In the genomic region with DNA sequence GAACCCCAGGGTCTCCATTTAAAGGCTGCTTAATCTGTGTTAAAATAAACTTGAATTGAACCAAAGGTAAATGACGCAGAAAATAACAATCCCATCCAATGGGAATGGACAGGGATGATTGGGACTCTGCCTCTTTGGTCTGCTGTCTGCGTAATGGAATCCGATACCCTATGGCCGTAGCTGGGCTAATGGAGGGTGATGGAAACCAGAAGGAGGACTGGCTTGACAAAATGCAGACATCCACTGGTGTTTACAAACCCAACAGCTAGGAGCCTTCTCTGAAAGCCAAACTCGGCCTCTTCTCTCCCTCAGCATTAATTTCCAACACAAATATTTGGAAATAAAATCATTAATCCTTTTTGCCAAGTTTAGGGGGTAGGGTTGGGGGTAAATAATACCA, we compare ENCODE assay signal across 18 cellular contexts.
DNase-seq lines count a peak whose midpoint lies in the region; ATAC-seq, FAIRE-seq and TF ChIP-seq lines count a peak whose summit lies in the region.
"Had no signal": no experiment of that assay in that cellular context is flagged by ENCODE, and none has a peak within 500 bp of the region (broad histone marks: within the 10 kb centered on the region; RNA-seq: fewer than 3 reads in every experiment).

No MANE protein-coding gene starts in this region.

- H3K79me2 ChIP-seq in HepG2 (ENCODE audit: insufficient read depth, low read length): no peaks in the 10 kb centered on the region

- H3K27me3 ChIP-seq in liver (ENCODE audit: control insufficient read depth in 4 of 4, insufficient read depth in 4 of 4, low read length in 3 of 4): no peaks in the 10 kb centered on the region
- peaks cover 3 to 17% of the 10 kb centered on the region in 2 experiments; a peak in 3 of 5 replicates for H3K27me3 ChIP-seq in HepG2 (ENCODE audit: control insufficient read depth in 1 of 2, insufficient read depth in 2 of 2, low read length in 2 of 2)
- H3K27me3 ChIP-seq in sigmoid colon: no peaks in the 10 kb centered on the region
- no peaks in the 10 kb centered on the region for H3K27me3 ChIP-seq in transverse colon
- no peaks in the 10 kb centered on the region for H3K27me3 ChIP-seq in uterus
- H3K27me3 ChIP-seq in WERI-Rb-1 (ENCODE audit: insufficient read depth, low read depth, severe bottlenecking): no peaks in the 10 kb centered on the region
- H3K27me3 ChIP-seq: BLaER1 treated with 17β-estradiol and CSF1 and Interleukin-3, amounts not matched to agents 10 nM and 100 nM had no signal

- DNase-seq in HepG2 (ENCODE audit: low spot score) (no peak), mesenteric fat pad (ENCODE audit: low spot score) (peak; percentile 8), sigmoid colon (peak; percentile 81), transverse colon (no peak), uterus (no peak), WERI-Rb-1 (no peak)
- DNase-seq: CD8-positive, alpha-beta T cell; COR-L47; DMS 273 treated with DMSO at 0.1 percent for 48 hours; GM23248 had no signal

- in situ Hi-C loops in HepG2 (cut with HindIII; ENCODE audit: extremely low pct_ligation_motif_present, low pct_unique_long_range_greater_than_20kb) (loop anchor here (25.0 kb wide), 1 partner anchor 268 kb away; no protein-coding TSS in a partner anchor), transverse colon (cut with MboI; ENCODE audit: low pct_ligation_motif_present in 1 of 4, low pct_unique_long_range_greater_than_20kb in 1 of 4, low sequenced_read_pairs in 3 of 4) (loop anchor here in 2 of 4 donors (25.0 kb wide), 1 partner anchor 268 kb away; no protein-coding TSS in a partner anchor)

- H3K4me2 ChIP-seq in HepG2 (ENCODE audit: low read depth, low read length): no peak overlapping the region
- H3K4me2 ChIP-seq: BLaER1 treated with 17β-estradiol and CSF1 and Interleukin-3, amounts not matched to agents 10 nM and 100 nM had no signal

- TF ChIP-seq POLR2A in HepG2 (IDR thresholded peaks at IDR 0.05; ENCODE audit: insufficient read depth in 1 of 2, low read depth in 2 of 2, low read length in 2 of 2) (no peak), sigmoid colon (IDR thresholded peaks at IDR 0.05) (no peak), transverse colon (IDR thresholded peaks at IDR 0.05) (no peak), uterus (IDR thresholded peaks at IDR 0.05) (no peak)

- H3K4me3 ChIP-seq in liver (ENCODE audit: low read depth in 1 of 3, low read length in 3 of 3) (no peak overlapping the region), HepG2 (replicated peaks in 1 of 3; ENCODE audit: insufficient read depth in 1 of 3, low read depth in 2 of 3, low read length in 3 of 3) (no peak overlapping the region), sigmoid colon (no peak overlapping the region), transverse colon (no peak overlapping the region), uterus (no peak overlapping the region), WERI-Rb-1 (ENCODE audit: low read depth, low read length) (no peak overlapping the region)
- H3K4me3 ChIP-seq: BLaER1 treated with 17β-estradiol and CSF1 and Interleukin-3, amounts not matched to agents 10 nM and 100 nM; GM23248; HAP-1 had no signal

- H4K20me1 ChIP-seq in HepG2 (ENCODE audit: insufficient read depth, low read length): no peaks in the 10 kb centered on the region
- H4K20me1 ChIP-seq: BLaER1 treated with 17β-estradiol and CSF1 and Interleukin-3, amounts not matched to agents 10 nM and 100 nM had no signal

- no peak overlapping the region for H2AFZ ChIP-seq in HepG2 (ENCODE audit: low read length)
- H2AFZ ChIP-seq: GM23248 had no signal

- POLR2A ChIA-PET in HepG2 (lab: Yijun Ruan, JAX): no interaction called here

- H3K9ac ChIP-seq in liver (ENCODE audit: low read depth in 1 of 2, low read length in 2 of 2): no peak overlapping the region
- H3K9ac ChIP-seq in HepG2 (ENCODE audit: insufficient read depth, low read depth, low read length): no peak overlapping the region
- H3K9ac ChIP-seq: BLaER1 treated with 17β-estradiol and CSF1 and Interleukin-3, amounts not matched to agents 10 nM and 100 nM; GM23248 had no signal

- CTCF ChIA-PET in HepG2 (lab: Yijun Ruan, JAX; ENCODE audit: low intra/inter-chr PET ratio, low total read pairs): no interaction called here

- H3K27ac ChIP-seq in liver (ENCODE audit: low read depth in 1 of 2, low read length in 2 of 2) (no peak overlapping the region), HepG2 (ENCODE audit: extremely low read length, insufficient read depth, low read length) (no peak overlapping the region), sigmoid colon (peak overlapping the region in 3 of 4 donors; percentile 73 to 83 (median 76)), transverse colon (peak overlapping the region; percentile 16 to 61 (median 37)), uterus (no peak overlapping the region), WERI-Rb-1 (no peak overlapping the region)
- H3K27ac ChIP-seq: BLaER1 treated with 17β-estradiol and CSF1 and Interleukin-3, amounts not matched to agents 10 nM and 100 nM; GM23248 had no signal

- TF ChIP-seq CTCF in liver (IDR thresholded peaks at IDR 0.05; ENCODE audit: low read depth, low read length, missing input control) (no peak), HepG2 (CRISPR knock-in tag; IDR thresholded peaks at IDR 0.05) (no peak), sigmoid colon (IDR thresholded peaks at IDR 0.05) (no peak), transverse colon (IDR thresholded peaks at IDR 0.05) (no peak), uterus (IDR thresholded peaks at IDR 0.05) (no peak), WERI-Rb-1 (IDR thresholded peaks at IDR 0.05; ENCODE audit: low read depth, low read length) (no peak)

- BruUV-seq in HepG2 (replicated peaks; lab: Mats Ljungman, UMichigan): no TSS peak

- no peak for TF ChIP-seq EP300 in HepG2 (IDR thresholded peaks at IDR 0.05; ENCODE audit: low read depth in 2 of 2, low read length in 2 of 2)
- TF ChIP-seq EP300 in HepG2 (CRISPR knock-in tag; IDR thresholded peaks at IDR 0.05; ENCODE audit: borderline replicate concordance): no peak
- TF ChIP-seq EP300 in sigmoid colon (IDR thresholded peaks at IDR 0.05): peak; percentile 30 to 91 (median 76)
- TF ChIP-seq EP300 in transverse colon (IDR thresholded peaks at IDR 0.05; ENCODE audit: low read depth): no peak

- TF ChIP-seq RAD21 in liver (IDR thresholded peaks at IDR 0.05) (no peak), HepG2 (CRISPR knock-in tag; IDR thresholded peaks at IDR 0.05) (no peak)

- ATAC-seq in HepG2: no peak
- ATAC-seq in HG02885 (IDR thresholded peaks at IDR 0.05; ENCODE audit: poor library complexity, unreplicated experiment): no peak
- ATAC-seq: CD8-positive, alpha-beta T cell had no signal

- intact Hi-C loops in HepG2 (cut with micrococcal nuclease; ENCODE audit: unreplicated experiment) (loop anchor here (10.0 kb wide), 1 partner anchor 261 kb away; no protein-coding TSS in a partner anchor), sigmoid colon (cut with DNase I) (loop anchor here (2.0 to 5.0 kb wide), 5 partner anchors 98 to 251 kb away; a partner anchor contains a TSS), transverse colon (cut with DNase I; ENCODE audit: low total_unique reads) (loop anchor here (10.0 kb wide), 1 partner anchor 261 kb away; no protein-coding TSS in a partner anchor), uterus (cut with DNase I; ENCODE audit: low total_unique reads) (no loop called here)

- peaks cover 0 to 2% (median under 1%) of the 10 kb centered on the region in 4 donors for H3K4me1 ChIP-seq in liver (ENCODE audit: control insufficient read depth in 4 of 4, insufficient read depth in 4 of 4, low read length in 3 of 4)
- no peaks in the 10 kb centered on the region for H3K4me1 ChIP-seq in HepG2 (ENCODE audit: insufficient read depth, low read length)
- peaks cover 0 to 48% (median 37%) of the 10 kb centered on the region in 4 donors for H3K4me1 ChIP-seq in sigmoid colon
- H3K4me1 ChIP-seq in transverse colon: no peaks in the 10 kb centered on the region
- no peaks in the 10 kb centered on the region for H3K4me1 ChIP-seq in uterus
- H3K4me1 ChIP-seq: HAP-1 had no signal

- H3K36me3 ChIP-seq in liver (ENCODE audit: control insufficient read depth in 4 of 4, insufficient read depth in 3 of 4, low read depth in 1 of 4, low read length in 3 of 4) (no peaks in the 10 kb centered on the region), HepG2 (replicated peaks in 1 of 2; ENCODE audit: control insufficient read depth in 1 of 2, insufficient read depth in 2 of 2, low read length in 2 of 2) (no peaks in the 10 kb centered on the region), sigmoid colon (no peaks in the 10 kb centered on the region), transverse colon (no peaks in the 10 kb centered on the region), uterus (no peaks in the 10 kb centered on the region), WERI-Rb-1 (no peaks in the 10 kb centered on the region)
- H3K36me3 ChIP-seq: HAP-1 had no signal

- peaks cover 3 to 6% (median 5%) of the 10 kb centered on the region in 4 donors for H3K9me3 ChIP-seq in liver (ENCODE audit: control insufficient read depth in 4 of 4, low read length in 3 of 4)
- H3K9me3 ChIP-seq in HepG2 (ENCODE audit: low read length): no peaks in the 10 kb centered on the region
- H3K9me3 ChIP-seq in sigmoid colon: no peaks in the 10 kb centered on the region
- H3K9me3 ChIP-seq in transverse colon: no peaks in the 10 kb centered on the region
- no peaks in the 10 kb centered on the region for H3K9me3 ChIP-seq in uterus
- no peaks in the 10 kb centered on the region for H3K9me3 ChIP-seq in WERI-Rb-1 (ENCODE audit: severe bottlenecking)
- H3K9me3 ChIP-seq: HAP-1 had no signal

- WGBS in liver: 73% methylated on average over 5 of the region's 5 CpGs
- WGBS in HepG2 (ENCODE audit: low lambda C conversion rate): 34% methylated on average over 5 of the region's 5 CpGs
- WGBS in sigmoid colon, 2 donors: 80 to 84% methylated on average over 5 of the region's 5 CpGs
- 75 to 80% methylated on average over 1 to 5 of the region's 5 CpGs for WGBS in transverse colon (ENCODE audit: low coverage in 1 of 2), 2 donors

- FAIRE-seq in HepG2 (lab: Jason Lieb, UNC): no peak
- FAIRE-seq: G401.6, GM12891, GM19239, HTR-8/SVneo had no signal

Comparison
In these comparisons a context has a peak if more than half of its experiments do, and no peak if none do; other contexts are left out.
1. H3K27ac ChIP-seq: peak in sigmoid colon (3 of 4) and transverse colon (4 of 4); none in liver (0 of 2), HepG2 (single experiment), uterus (0 of 2) and WERI-Rb-1 (single experiment).
2. DNase-seq: peak in mesenteric fat pad (single experiment) and sigmoid colon (single experiment); none in HepG2 (single experiment), transverse colon (single experiment), uterus (0 of 2) and WERI-Rb-1 (single experiment).